Comparison of ENCODE assay signal across 18 cellular contexts in genomic region chr3:46400000-46400734, GRCh38. TPM values are rescaled to one million over a fixed set of nuclear protein-coding genes. Genes with fewer than 3 reads are reported as not detected.
DNase-seq lines count a peak whose midpoint lies in the region; ATAC-seq and TF ChIP-seq lines count a peak whose summit lies in the region.
"Had no signal": no experiment of that assay in that cellular context is flagged by ENCODE, and none has a peak within 500 bp of the region (broad histone marks: within the 10 kb centered on the region; RNA-seq: fewer than 3 reads in every experiment).

No MANE protein-coding gene starts in this region.

- 59 to 71% methylated on average over 8 of the region's 8 CpGs for WGBS in upper lobe of left lung, 2 donors

- H3K36me3 ChIP-seq in PC-9 (ENCODE audit: low read depth), result no peaks in the 10 kb centered on the region; the same call in 1 of the 2 replicates
- H3K36me3 ChIP-seq in upper lobe of left lung, result no peaks in the 10 kb centered on the region
- H3K36me3 ChIP-seq: pancreas, tibial nerve had no signal

- DNase-seq in activated naive CD8-positive, alpha-beta T cell treated with anti-CD3 and anti-CD28 coated beads, Interleukin-2, amount 10 ng/mL, durations not matched to agents 7 days and 5 days, result no peak
- DNase-seq in activated naive CD8-positive, alpha-beta T cell treated with anti-CD3 and anti-CD28 coated beads for 36 hours, result no peak
- no peak for DNase-seq in PC-9
- peak; percentile 70 for DNase-seq in fibroblast of the aortic adventitia (ENCODE audit: low read depth)
- peak in 1 of 2 donors; percentile 21 for DNase-seq in upper lobe of left lung
- no peak for DNase-seq in T-helper 2 cell
- DNase-seq: activated CD4-positive, alpha-beta T cell treated with anti-CD3 and anti-CD28 coated beads, Interleukin-2, amount 10 ng/mL, durations not matched to agents 7 days and 5 days; DMS 273 treated with DMSO at 0.1 percent for 48 hours; hypothalamus; NCI-H1930; pancreas; T-helper 1 cell had no signal

- H3K79me2 ChIP-seq in PC-9 (ENCODE audit: low read depth), result peaks cover 39% of the 10 kb centered on the region

- no peak overlapping the region for H3K4me3 Mint-ChIP-seq in activated naive CD8-positive, alpha-beta T cell treated with anti-CD3 and anti-CD28 coated beads, Interleukin-2, amount 10 ng/mL, durations not matched to agents 7 days and 5 days
- H3K4me3 Mint-ChIP-seq in activated naive CD8-positive, alpha-beta T cell treated with anti-CD3 and anti-CD28 coated beads for 36 hours, result no peak overlapping the region
- H3K4me3 Mint-ChIP-seq: activated CD4-positive, alpha-beta T cell treated with anti-CD3 and anti-CD28 coated beads, Interleukin-2, amount 10 ng/mL, durations not matched to agents 7 days and 5 days; activated T-helper 17 cell treated with anti-CD3 and anti-CD28 coated beads, Interleukin-2, amount 50 U/mL, for 72 hours; memory B cell had no signal

- POLR2A ChIA-PET in activated naive CD8-positive, alpha-beta T cell treated with anti-CD3 and anti-CD28 coated beads, Interleukin-2, amount 10 ng/mL, durations not matched to agents 7 days and 5 days (lab: Charles Lee), result interaction anchor here (0.9 to 1.3 kb wide), 2 partner anchors 15 to 26 kb away, joined by 3 to 4 read pairs; no protein-coding TSS in a partner anchor
- POLR2A ChIA-PET in PC-9 (lab: Charles Lee; ENCODE audit: unreplicated experiment), result interaction anchor here (0.6 kb wide), 1 partner anchor 1141 kb away, joined by 3 read pairs; no protein-coding TSS in a partner anchor

- H3K4me1 ChIP-seq in PC-9 (replicated peaks; ENCODE audit: insufficient read depth), result peaks cover 39% of the 10 kb centered on the region
- H3K4me1 ChIP-seq in upper lobe of left lung, result peaks cover 38 to 61% (median 51%) of the 10 kb centered on the region in 4 donors

- no peak overlapping the region for H2AFZ ChIP-seq in PC-9

- H3K4me3 ChIP-seq in PC-9 (no peak overlapping the region), fibroblast of the aortic adventitia (ENCODE audit: low read depth, low read length) (no peak overlapping the region), upper lobe of left lung (no peak overlapping the region)
- H3K4me3 ChIP-seq: pancreas, tibial nerve had no signal

- H3K27me3 Mint-ChIP-seq in activated naive CD8-positive, alpha-beta T cell treated with anti-CD3 and anti-CD28 coated beads, Interleukin-2, amount 10 ng/mL, durations not matched to agents 7 days and 5 days, result peaks cover 17% of the 10 kb centered on the region
- H3K27me3 Mint-ChIP-seq in activated naive CD8-positive, alpha-beta T cell treated with anti-CD3 and anti-CD28 coated beads for 36 hours, result no peaks in the 10 kb centered on the region
- H3K27me3 Mint-ChIP-seq: memory B cell had no signal

- ATAC-seq in activated naive CD8-positive, alpha-beta T cell treated with anti-CD3 and anti-CD28 coated beads, Interleukin-2, amount 10 ng/mL, durations not matched to agents 7 days and 5 days (ENCODE audit: low read depth), result peak; percentile 10
- ATAC-seq in upper lobe of left lung (ENCODE audit: low FRiP score in 2 of 2) (peak in 1 of 2 donors; percentile 79), HG03135 (IDR thresholded peaks at IDR 0.05; ENCODE audit: unreplicated experiment) (no peak), HG03045 (IDR thresholded peaks at IDR 0.05; ENCODE audit: unreplicated experiment) (no peak)

- no peak overlapping the region for H3K27ac Mint-ChIP-seq in activated naive CD8-positive, alpha-beta T cell treated with anti-CD3 and anti-CD28 coated beads, Interleukin-2, amount 10 ng/mL, durations not matched to agents 7 days and 5 days
- no peak overlapping the region for H3K27ac Mint-ChIP-seq in activated naive CD8-positive, alpha-beta T cell treated with anti-CD3 and anti-CD28 coated beads for 36 hours
- H3K27ac Mint-ChIP-seq: activated CD4-positive, alpha-beta T cell treated with anti-CD3 and anti-CD28 coated beads, Interleukin-2, amount 10 ng/mL, durations not matched to agents 7 days and 5 days; activated T-helper 17 cell treated with anti-CD3 and anti-CD28 coated beads, Interleukin-2, amount 50 U/mL, for 72 hours; memory B cell had no signal

- H3K4me2 ChIP-seq in PC-9, result 0 out of 2 replicates have a peak overlapping the region, but pooled peaks have one; percentile 11

- no peaks in the 10 kb centered on the region for H3K9me2 ChIP-seq in PC-9 (ENCODE audit: insufficient read depth)

- H3K9me3 ChIP-seq in PC-9 (ENCODE audit: insufficient read depth, low read depth) (0 out of 2 replicates have a peak, but pooled peaks cover 3% of the 10 kb centered on the region), upper lobe of left lung (no peaks in the 10 kb centered on the region)
- H3K9me3 ChIP-seq: pancreas, tibial nerve had no signal

- peaks cover 8% of the 10 kb centered on the region for H3K9me3 Mint-ChIP-seq in activated naive CD8-positive, alpha-beta T cell treated with anti-CD3 and anti-CD28 coated beads, Interleukin-2, amount 10 ng/mL, durations not matched to agents 7 days and 5 days
- H3K9me3 Mint-ChIP-seq in activated naive CD8-positive, alpha-beta T cell treated with anti-CD3 and anti-CD28 coated beads for 36 hours, result no peaks in the 10 kb centered on the region
- H3K9me3 Mint-ChIP-seq: activated T-helper 17 cell treated with anti-CD3 and anti-CD28 coated beads, Interleukin-2, amount 50 U/mL, for 72 hours; memory B cell had no signal

- H3K4me1 Mint-ChIP-seq in activated naive CD8-positive, alpha-beta T cell treated with anti-CD3 and anti-CD28 coated beads, Interleukin-2, amount 10 ng/mL, durations not matched to agents 7 days and 5 days, result peaks cover 23% of the 10 kb centered on the region
- H3K4me1 Mint-ChIP-seq in activated naive CD8-positive, alpha-beta T cell treated with anti-CD3 and anti-CD28 coated beads for 36 hours, result peaks cover 3% of the 10 kb centered on the region
- H3K4me1 Mint-ChIP-seq: activated T-helper 17 cell treated with anti-CD3 and anti-CD28 coated beads, Interleukin-2, amount 50 U/mL, for 72 hours had no signal

- peaks cover 2% of the 10 kb centered on the region for H3K36me3 Mint-ChIP-seq in activated naive CD8-positive, alpha-beta T cell treated with anti-CD3 and anti-CD28 coated beads, Interleukin-2, amount 10 ng/mL, durations not matched to agents 7 days and 5 days
- no peaks in the 10 kb centered on the region for H3K36me3 Mint-ChIP-seq in activated naive CD8-positive, alpha-beta T cell treated with anti-CD3 and anti-CD28 coated beads for 36 hours
- H3K36me3 Mint-ChIP-seq: memory B cell had no signal

- intact Hi-C loops in PC-9 (cut with micrococcal nuclease; ENCODE audit: unreplicated experiment), result no loop called here

- H3K27ac ChIP-seq in PC-9 (no peak overlapping the region), upper lobe of left lung (peak overlapping the region in 3 of 4 donors; percentile 30 to 48 (median 36))
- H3K27ac ChIP-seq: pancreas, tibial nerve had no signal

- TF ChIP-seq CTCF in PC-9 (conservative IDR thresholded peaks at IDR 0.05) (no peak), fibroblast of the aortic adventitia (IDR thresholded peaks at IDR 0.05; ENCODE audit: insufficient read depth, low read length) (no peak), upper lobe of left lung (IDR thresholded peaks at IDR 0.05) (no peak)

- CTCF ChIA-PET in PC-9 (lab: Charles Lee), result no interaction called here

- H3F3A ChIP-seq in PC-9 (ENCODE audit: insufficient read depth, low read depth), result peaks cover 19% of the 10 kb centered on the region; the same call in 1 of the 2 replicates

- no peak for TF ChIP-seq POLR2A in upper lobe of left lung (IDR thresholded peaks at IDR 0.05)

- BruUV-seq in PC-9 (replicated peaks; lab: Mats Ljungman, UMichigan), result no TSS peak

- no peak for TF ChIP-seq EP300 in upper lobe of left lung (IDR thresholded peaks at IDR 0.05)

- no peaks in the 10 kb centered on the region for H3K27me3 ChIP-seq in PC-9 (ENCODE audit: insufficient read depth, low read depth)
- no peaks in the 10 kb centered on the region for H3K27me3 ChIP-seq in upper lobe of left lung
- H3K27me3 ChIP-seq: pancreas, tibial nerve had no signal

- no peaks in the 10 kb centered on the region for H4K20me1 ChIP-seq in PC-9 (ENCODE audit: insufficient read depth)

RNA-seq across cellular contexts. Expression of gene CCRL2, which starts 6.9 kb away (rescaled TPM):
- total RNA-seq in activated naive CD8-positive, alpha-beta T cell treated with anti-CD3 and anti-CD28 coated beads, Interleukin-2, amount 10 ng/mL, durations not matched to agents 7 days and 5 days, result 10 to 100 TPM; 13.5 to 14.4 TPM
- 1 to 10 TPM; 3.1 to 3.4 TPM for total RNA-seq in activated naive CD8-positive, alpha-beta T cell treated with anti-CD3 and anti-CD28 coated beads for 36 hours
- total RNA-seq in PC-9 (2021) (1.2 TPM in 2 replicates), fibroblast of the aortic adventitia (ENCODE audit: low replicate concordance) (0.54 TPM in 1 of 2 replicates, not detected in the other), upper lobe of left lung (10 to 100 TPM in 4 of 6 donors, 1 to 10 TPM in 2; 4.2 to 25.5 (median 13.7) TPM)

RNA-seq across cellular contexts. Expression of gene CCR5, which starts 29.4 kb away (rescaled TPM):
- total RNA-seq in activated naive CD8-positive, alpha-beta T cell treated with anti-CD3 and anti-CD28 coated beads, Interleukin-2, amount 10 ng/mL, durations not matched to agents 7 days and 5 days, result 10 to 100 TPM; 39.6 to 44.3 TPM
- under 1 TPM; 0.08 to 0.21 TPM for total RNA-seq in activated naive CD8-positive, alpha-beta T cell treated with anti-CD3 and anti-CD28 coated beads for 36 hours
- total RNA-seq in PC-9 (2021), result not detected in 2 replicates
- not detected in 2 replicates for total RNA-seq in fibroblast of the aortic adventitia (ENCODE audit: low replicate concordance)
- total RNA-seq in upper lobe of left lung, result 1 to 10 TPM in 5 of 6 donors, under 1 TPM in 1; 0.33 to 8.6 (median 3.1) TPM
- total RNA-seq: OCI-LY7 had no signal

RNA-seq across cellular contexts. Expression of gene CCR2, which starts 46.3 kb away (rescaled TPM):
- 10 to 100 TPM; 52.5 to 53.0 TPM for total RNA-seq in activated naive CD8-positive, alpha-beta T cell treated with anti-CD3 and anti-CD28 coated beads, Interleukin-2, amount 10 ng/mL, durations not matched to agents 7 days and 5 days
- under 1 TPM in 1 of 2 experiments, not detected in 1; 0.16 TPM for total RNA-seq in activated naive CD8-positive, alpha-beta T cell treated with anti-CD3 and anti-CD28 coated beads for 36 hours
- not detected in 2 replicates for total RNA-seq in PC-9 (2021)
- under 0.01 TPM in 1 of 2 replicates, not detected in the other for total RNA-seq in fibroblast of the aortic adventitia (ENCODE audit: low replicate concordance)
- 10 to 100 TPM in 1 of 6 donors, 1 to 10 TPM in 5; 2.1 to 27.8 (median 6.6) TPM for total RNA-seq in upper lobe of left lung
- total RNA-seq: OCI-LY7 had no signal

Comparison
In these comparisons a context has a peak if more than half of its experiments do, and no peak if none do; other contexts are left out.
1. RNA of gene CCR5, which starts 29.4 kb away (total RNA-seq): 39.6 to 44.3 TPM in activated naive CD8-positive, alpha-beta T cell treated with anti-CD3 and anti-CD28 coated beads, Interleukin-2, amount 10 ng/mL, durations not matched to agents 7 days and 5 days; 0.33 to 8.6 TPM in upper lobe of left lung, 0.08 to 0.21 TPM in activated naive CD8-positive, alpha-beta T cell treated with anti-CD3 and anti-CD28 coated beads for 36 hours, not detected in PC-9 and not detected in fibroblast of the aortic adventitia; every median in the first group is over 4 times any median in the second.